Comparison of ENCODE assay signal across 3 cellular contexts in genomic region chr4:144008602-144009001, GRCh38. TPM values are rescaled to one million over a fixed set of nuclear protein-coding genes. Genes with fewer than 3 reads are reported as not detected.
"Had no signal": no experiment of that assay in that cellular context is flagged by ENCODE, and none has a peak within 500 bp of the region (broad histone marks: within the 10 kb centered on the region; RNA-seq: fewer than 3 reads in every experiment).

No MANE protein-coding gene starts in this region.

RNA-seq across cellular contexts. Expression of gene GYPB, which starts 10.6 kb away (rescaled TPM):
- polyA plus RNA-seq: adipose tissue, adrenal gland, aorta had no signal
